ENCODE assay signal across 8 cellular contexts in the genomic region with DNA sequence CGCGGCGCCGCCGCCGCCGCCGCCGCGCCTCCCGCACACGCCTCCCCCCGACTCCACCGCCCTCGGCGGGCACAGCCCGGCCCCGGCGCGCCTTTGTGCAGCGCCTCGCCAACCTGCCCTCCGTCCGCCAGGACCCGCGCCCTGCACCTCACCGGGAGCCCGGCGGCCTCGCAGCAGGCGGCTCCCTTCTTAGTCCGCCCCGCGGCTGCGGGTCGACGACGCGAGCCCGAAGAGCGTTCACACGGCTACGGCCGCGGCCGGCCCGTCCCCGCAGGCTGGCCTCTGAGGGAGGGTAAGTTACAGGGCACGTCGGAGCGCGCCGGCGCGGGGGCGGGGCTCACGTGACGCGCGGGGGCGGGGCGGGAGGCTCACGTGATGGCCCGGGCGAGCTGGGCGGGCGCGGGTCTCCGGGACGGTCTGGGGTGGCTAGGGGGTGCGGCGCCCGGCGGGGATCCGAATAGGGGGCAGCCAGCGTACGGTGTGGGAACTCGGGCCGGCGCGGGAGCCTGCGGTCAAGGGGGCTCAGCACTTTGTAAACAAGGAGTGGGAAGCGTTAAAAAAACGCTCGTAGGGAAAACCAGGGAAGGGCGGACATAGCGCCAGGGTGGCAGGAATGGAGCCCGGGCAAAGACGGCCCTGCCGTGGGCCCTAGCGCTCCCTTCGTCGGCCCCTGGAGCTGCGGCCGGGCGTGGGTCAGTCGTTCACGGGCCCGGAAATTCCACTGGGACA. TPM values are rescaled to one million over a fixed set of nuclear protein-coding genes. Genes with fewer than 3 reads are reported as not detected.
A peak's percentile ranks its signal among the peaks of the same experiment; 100 is the strongest.
DNase-seq lines count a peak whose midpoint lies in the region; ATAC-seq and TF ChIP-seq lines count a peak whose summit lies in the region.

Gene ARHGAP12, minus strand, starts transcription at position 301 of the 729 bp plus-strand sequence. CDS start 19,976 bp downstream, outside the sequence.

- peak within 1 kb of the TSS; percentile 55 to 96 (median 86) for H3K4me3 ChIP-seq in dorsolateral prefrontal cortex
- H3K4me3 ChIP-seq in right lobe of liver, result peak within 1 kb of the TSS; percentile 90 to 93 (median 92)

- H3K36me3 ChIP-seq in right lobe of liver, result no peaks in the 10 kb centered on the region

- ATAC-seq in GM18867 (IDR thresholded peaks at IDR 0.05; ENCODE audit: unreplicated experiment) (peak; percentile 80), HG03095 (IDR thresholded peaks at IDR 0.05; ENCODE audit: unreplicated experiment) (peak; percentile 67), right lobe of liver (peak; percentile 81 to 94 (median 89))

- DNase-seq in AG08396 (ENCODE audit: low spot score) (peak; percentile 91), NCI-H446 treated with DMSO at 0.1 percent for 48 hours (lab: John Stamatoyannopoulos, UW) (peak; percentile 35), dorsolateral prefrontal cortex (peak; percentile 71 to 91 (median 80)), right lobe of liver (peak; percentile 92 to 96 (median 95))
- peak; percentile 69 to 73 for DNase-seq in activated CD4-positive, alpha-beta T cell treated with anti-CD3 and anti-CD28 coated beads, Interleukin-2, amount 50 U/mL, for 4 hours
- DNase-seq in stimulated activated CD4-positive, alpha-beta T cell treated with anti-CD3 and anti-CD28 coated beads, Interleukin-4, amount 100 ng/mL, for 1 hour, result peak; percentile 88

- intact Hi-C loops in dorsolateral prefrontal cortex (cut with DNase I) (loop anchor here (5.0 to 10.0 kb wide), 4 partner anchors 66 to 449 kb away; partner anchors contain the start of genes KIF5B (in 2 of the 2) and EPC1 (in 1 of the 2)), right lobe of liver (cut with DNase I) (no loop called here)

- peak in 10 of 56 donors; percentile 2 to 46 (median 11) for TF ChIP-seq CTCF in dorsolateral prefrontal cortex (IDR thresholded peaks at IDR 0.05 in 54 of 56, conservative IDR thresholded peaks at IDR 0.05 in 2 of 56; ENCODE audit: low read depth in 1 of 56, partially characterized antibody in 56 of 56)
- no peak for TF ChIP-seq CTCF in right lobe of liver (IDR thresholded peaks at IDR 0.05)

- H3K27ac ChIP-seq in dorsolateral prefrontal cortex (peak within 1 kb of the TSS; percentile 66 to 98 (median 92)), right lobe of liver (peak within 1 kb of the TSS; percentile 97 to 98 (median 97))

- TF ChIP-seq POLR2A in right lobe of liver (IDR thresholded peaks at IDR 0.05), result peak; percentile 94

- peaks cover 0 to 37% (median 0%) of the 10 kb centered on the region in 4 donors for H3K4me1 ChIP-seq in right lobe of liver

- under 1% methylated on average over 71 of the region's 99 CpGs for WGBS in right lobe of liver (ENCODE audit: insufficient coverage, low coverage, low lambda C conversion rate, missing lambda C conversion rate)

- no peaks in the 10 kb centered on the region for H3K27me3 ChIP-seq in dorsolateral prefrontal cortex
- no peaks in the 10 kb centered on the region for H3K27me3 ChIP-seq in right lobe of liver

- no peaks in the 10 kb centered on the region for H3K9me3 ChIP-seq in right lobe of liver

RNA-seq across cellular contexts. Expression of gene ARHGAP12, which starts in this region (rescaled TPM):
- total RNA-seq in dorsolateral prefrontal cortex, result 10 to 100 TPM; 27.1 to 48.7 (median 38.6) TPM
- total RNA-seq in right lobe of liver, result 10 to 100 TPM; 12.1 to 24.8 (median 17.6) TPM

Comparison
In these comparisons a context has a peak if more than half of its experiments do, and no peak if none do; other contexts are left out.
1. Peak in every context shown above with its lines: DNase-seq, ATAC-seq, H3K4me3 ChIP-seq and H3K27ac ChIP-seq.
2. DNase-seq: peak in every context shown above with its lines; median percentile 95 in right lobe of liver; 91 in AG08396; 88 in stimulated activated CD4-positive, alpha-beta T cell treated with anti-CD3 and anti-CD28 coated beads, Interleukin-4, amount 100 ng/mL, for 1 hour; 80 in dorsolateral prefrontal cortex; 71 in activated CD4-positive, alpha-beta T cell treated with anti-CD3 and anti-CD28 coated beads, Interleukin-2, amount 50 U/mL, for 4 hours; 35 in NCI-H446 treated with DMSO at 0.1 percent for 48 hours.
3. intact Hi-C loops: an anchor here in dorsolateral prefrontal cortex (5.0 to 10.0 kb wide); none called in right lobe of liver.